Comparison of ENCODE assay signal across 24 cellular contexts in the genomic region with DNA sequence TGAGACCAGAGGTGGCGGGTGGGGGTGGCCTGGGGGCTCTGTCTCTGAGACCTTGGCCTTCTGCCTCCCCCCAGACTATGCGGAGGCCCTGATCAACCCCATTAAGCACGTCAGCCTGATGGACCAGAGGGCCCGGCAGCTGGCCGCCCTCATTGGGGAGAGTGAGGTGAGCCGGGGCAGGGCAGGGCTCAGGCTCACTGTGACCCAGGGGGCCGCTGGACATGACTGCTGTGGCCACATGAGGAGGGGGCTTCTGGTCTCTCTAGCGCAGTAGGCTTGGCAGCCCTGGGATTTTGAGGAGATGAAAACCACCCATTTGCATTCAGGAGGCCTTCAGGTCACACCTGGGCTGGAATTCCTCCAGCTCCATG. TPM values are rescaled to one million over a fixed set of nuclear protein-coding genes. Genes with fewer than 3 reads are reported as not detected.
DNase-seq lines count a peak whose midpoint lies in the region; ATAC-seq, FAIRE-seq and TF ChIP-seq lines count a peak whose summit lies in the region.
"Had no signal": no experiment of that assay in that cellular context is flagged by ENCODE, and none has a peak within 500 bp of the region (broad histone marks: within the 10 kb centered on the region; RNA-seq: fewer than 3 reads in every experiment).

No MANE protein-coding gene starts in this region.

- WGBS in smooth muscle cell (ENCODE audit: low lambda C conversion rate), result 93% methylated on average over 8 of the region's 8 CpGs

- dilution Hi-C loops in endothelial cell of umbilical vein (cut with MboI; ENCODE audit: extremely low pct_ligation_motif_present, low sequenced_read_pairs), result no loop called here

- peaks cover 5% of the 10 kb centered on the region for H3F3A ChIP-seq in smooth muscle cell (ENCODE audit: low read depth)

- intact Hi-C loops in endothelial cell of umbilical vein (cut with micrococcal nuclease), result loop anchor here (1.0 kb wide), 1 partner anchor 13 kb away; a partner anchor contains a TSS

- CTCF ChIA-PET in endothelial cell of umbilical vein (lab: Charles Lee), result interaction anchor here (0.9 to 2.7 kb wide), 5 partner anchors 13 to 91 kb away, joined by 3 to 24 read pairs (median 5); a partner anchor contains a TSS

- H3K27ac Mint-ChIP-seq in immature natural killer cell, result no peak overlapping the region
- H3K27ac Mint-ChIP-seq: B cell had no signal

- H3K9me1 ChIP-seq in endothelial cell of umbilical vein (replicated peaks; ENCODE audit: control insufficient read depth, extremely low read depth, insufficient read depth, low read length), result no peaks in the 10 kb centered on the region

- H3K79me2 ChIP-seq in endothelial cell of umbilical vein (ENCODE audit: control insufficient read depth, insufficient read depth, low read length) (no peaks in the 10 kb centered on the region), smooth muscle cell (ENCODE audit: low read depth) (no peaks in the 10 kb centered on the region)

- H3K27me3 Mint-ChIP-seq in immature natural killer cell (ENCODE audit: low read depth in 3 of 3), result peaks cover 0 to 10% (median 5%) of the 10 kb centered on the region in 3 donors
- H3K27me3 Mint-ChIP-seq: B cell; CD4-positive, CD25-positive, alpha-beta regulatory T cell had no signal

- ATAC-seq in GM21381 (IDR thresholded peaks at IDR 0.05; ENCODE audit: unreplicated experiment) (no peak), HG02981 (IDR thresholded peaks at IDR 0.05; ENCODE audit: unreplicated experiment) (no peak)
- ATAC-seq: HepG2 had no signal

- peak overlapping the region in 9 of 11 experiments; percentile 3 to 67 (median 31); a peak in 11 of 22 replicates for H3K27ac ChIP-seq in BLaER1 treated with 17β-estradiol and CSF1 and Interleukin-3, amounts not matched to agents 10 nM and 100 nM
- H3K27ac ChIP-seq in endothelial cell of umbilical vein (ENCODE audit: insufficient read depth, low read depth, low read length) (peak overlapping the region; percentile 83), smooth muscle cell (ENCODE audit: low read depth) (peak overlapping the region; percentile 44)
- H3K27ac ChIP-seq: A549, SJSA1 had no signal

- peaks cover 49 to 83% (median 71%) of the 10 kb centered on the region in 11 experiments for H3K36me3 ChIP-seq in BLaER1 treated with 17β-estradiol and CSF1 and Interleukin-3, amounts not matched to agents 10 nM and 100 nM
- peaks cover 83% of the 10 kb centered on the region for H3K36me3 ChIP-seq in NT2/D1 (ENCODE audit: insufficient read depth, insufficient read length, low read length)
- peaks cover 15 to 32% of the 10 kb centered on the region in 2 experiments for H3K36me3 ChIP-seq in endothelial cell of umbilical vein (ENCODE audit: control insufficient read depth in 2 of 2, extremely low read depth in 1 of 2, insufficient read depth in 2 of 2, low read length in 2 of 2)
- no peaks in the 10 kb centered on the region for H3K36me3 ChIP-seq in smooth muscle cell (ENCODE audit: low read depth)

- TF ChIP-seq POLR2A in endothelial cell of umbilical vein (IDR thresholded peaks at IDR 0.05; ENCODE audit: low read depth, low read length), result no peak

- H3K9ac ChIP-seq in BLaER1 treated with 17β-estradiol and CSF1 and Interleukin-3, amounts not matched to agents 10 nM and 100 nM, result peak overlapping the region in 10 of 11 experiments; percentile 5 to 67 (median 41); a peak in 15 of 22 replicates
- H3K9ac ChIP-seq in NT2/D1 (ENCODE audit: insufficient read length, low read depth), result peak overlapping the region; percentile 61
- no peak overlapping the region for H3K9ac ChIP-seq in endothelial cell of umbilical vein (replicated peaks; ENCODE audit: extremely low read depth, insufficient read depth, low read length)
- H3K9ac ChIP-seq in smooth muscle cell (ENCODE audit: low read depth), result no peak overlapping the region

- no peak for FAIRE-seq in endothelial cell of umbilical vein (lab: Jason Lieb, UNC)
- FAIRE-seq: A549, GM19239, HepG2 had no signal

- H3K4me3 ChIP-seq in BLaER1 treated with 17β-estradiol and CSF1 and Interleukin-3, amounts not matched to agents 10 nM and 100 nM, result no peak overlapping the region
- no peak overlapping the region for H3K4me3 ChIP-seq in NT2/D1 (ENCODE audit: insufficient read length, low read depth)
- no peak overlapping the region for H3K4me3 ChIP-seq in endothelial cell of umbilical vein (replicated peaks in 1 of 3; ENCODE audit: insufficient read depth in 1 of 3, low read depth in 1 of 3, low read length in 3 of 3)
- no peak overlapping the region for H3K4me3 ChIP-seq in smooth muscle cell
- H3K4me3 ChIP-seq: A549, Peyer's patch, SJSA1 had no signal

- DNase-seq in NT2/D1 (ENCODE audit: low read depth, low spot score) (no peak), endothelial cell of umbilical vein (ENCODE audit: low read depth, low spot score) (no peak), smooth muscle cell (lab: John Stamatoyannopoulos, UW; ENCODE audit: unreplicated experiment) (no peak), immature natural killer cell (no peak)
- DNase-seq: CD4-positive, CD25-positive, alpha-beta regulatory T cell; EL; GF-D8; HFFc6; KG1; NCI-H1092; NCI-H1436 treated with DMSO at 0.1 percent for 48 hours; NCI-H2171 treated with DMSO at 0.1 percent for 48 hours; NCI-H524 treated with DMSO at 0.1 percent for 48 hours; NCI-H82; Peyer's patch had no signal

- peaks cover 0 to 9% (median 4%) of the 10 kb centered on the region in 3 donors for H3K36me3 Mint-ChIP-seq in immature natural killer cell
- H3K36me3 Mint-ChIP-seq: CD4-positive, CD25-positive, alpha-beta regulatory T cell had no signal

- POLR2A ChIA-PET in endothelial cell of umbilical vein (lab: Charles Lee), result no interaction called here

- peaks cover 0 to 61% (median 0%) of the 10 kb centered on the region in 11 experiments; a peak in 7 of 22 replicates for H4K20me1 ChIP-seq in BLaER1 treated with 17β-estradiol and CSF1 and Interleukin-3, amounts not matched to agents 10 nM and 100 nM
- H4K20me1 ChIP-seq in endothelial cell of umbilical vein (replicated peaks; ENCODE audit: control insufficient read depth, extremely low read depth, insufficient read depth, low read length) (no peaks in the 10 kb centered on the region), smooth muscle cell (ENCODE audit: low read depth) (no peaks in the 10 kb centered on the region)

- H3K9me3 Mint-ChIP-seq in immature natural killer cell, result no peaks in the 10 kb centered on the region
- H3K9me3 Mint-ChIP-seq: CD4-positive, CD25-positive, alpha-beta regulatory T cell; H9; HFFc6 had no signal

- no peak overlapping the region for H2AFZ ChIP-seq in endothelial cell of umbilical vein (ENCODE audit: low read depth, low read length)
- H2AFZ ChIP-seq in smooth muscle cell (ENCODE audit: low read depth), result no peak overlapping the region

- peaks cover 61 to 72% (median 66%) of the 10 kb centered on the region in 10 experiments for H3K4me1 ChIP-seq in BLaER1 treated with 17β-estradiol and CSF1 and Interleukin-3, amounts not matched to agents 10 nM and 100 nM
- H3K4me1 ChIP-seq in NT2/D1 (ENCODE audit: insufficient read depth, insufficient read length), result peaks cover 27% of the 10 kb centered on the region
- peaks cover 42% of the 10 kb centered on the region for H3K4me1 ChIP-seq in endothelial cell of umbilical vein (ENCODE audit: control insufficient read depth, extremely low read depth, insufficient read depth, low read length)
- peaks cover 6% of the 10 kb centered on the region for H3K4me1 ChIP-seq in smooth muscle cell (ENCODE audit: low read depth)

- no peaks in the 10 kb centered on the region for H3K9me3 ChIP-seq in BLaER1 treated with 17β-estradiol and CSF1 and Interleukin-3, amounts not matched to agents 10 nM and 100 nM (replicated peaks in 1 of 11)
- no peaks in the 10 kb centered on the region for H3K9me3 ChIP-seq in NT2/D1 (ENCODE audit: insufficient read depth, low read length)
- no peaks in the 10 kb centered on the region for H3K9me3 ChIP-seq in endothelial cell of umbilical vein (replicated peaks; ENCODE audit: control insufficient read depth, insufficient read depth, low read length)
- H3K9me3 ChIP-seq in smooth muscle cell (replicated peaks; ENCODE audit: low read depth), result no peaks in the 10 kb centered on the region
- H3K9me3 ChIP-seq: A549, Peyer's patch, SJSA1 had no signal

- no peak for TF ChIP-seq CTCF in endothelial cell of umbilical vein (IDR thresholded peaks at IDR 0.05; ENCODE audit: extremely low read depth in 1 of 2, insufficient read depth in 1 of 2, low read depth in 1 of 2, low read length in 2 of 2)
- TF ChIP-seq CTCF in smooth muscle cell (IDR thresholded peaks at IDR 0.05; ENCODE audit: borderline replicate concordance, insufficient read depth, poor library complexity, severe bottlenecking), result no peak

- H3K4me2 ChIP-seq in BLaER1 treated with 17β-estradiol and CSF1 and Interleukin-3, amounts not matched to agents 10 nM and 100 nM, result peak overlapping the region; percentile 19 to 91 (median 64); a peak in 19 of 22 replicates
- H3K4me2 ChIP-seq in endothelial cell of umbilical vein (ENCODE audit: insufficient read depth, low read length) (no peak overlapping the region), smooth muscle cell (no peak overlapping the region)
- H3K4me2 ChIP-seq: A549 had no signal

- no peak overlapping the region for H3K4me3 Mint-ChIP-seq in immature natural killer cell
- H3K4me3 Mint-ChIP-seq: B cell, H9, HFFc6 had no signal

- BruUV-seq in endothelial cell of umbilical vein (replicated peaks; lab: Mats Ljungman, UMichigan), result no TSS peak

- H3K27me3 ChIP-seq in BLaER1 treated with 17β-estradiol and CSF1 and Interleukin-3, amounts not matched to agents 10 nM and 100 nM, result no peaks in the 10 kb centered on the region
- H3K27me3 ChIP-seq in NT2/D1 (ENCODE audit: insufficient read depth, insufficient read length) (no peaks in the 10 kb centered on the region), endothelial cell of umbilical vein (ENCODE audit: control insufficient read depth in 2 of 2, insufficient read depth in 2 of 2, low read length in 2 of 2) (no peaks in the 10 kb centered on the region), smooth muscle cell (ENCODE audit: low read depth) (no peaks in the 10 kb centered on the region)
- H3K27me3 ChIP-seq: Peyer's patch, SJSA1 had no signal

- peaks cover 16 to 18% of the 10 kb centered on the region in 2 donors for H3K4me1 Mint-ChIP-seq in immature natural killer cell

RNA-seq across cellular contexts. Expression of a gene that starts 12.6 kb away (rescaled TPM):
- total RNA-seq in endothelial cell of umbilical vein, result 60.4 and 61.1 TPM in 2 replicates
- 32.3 and 33.3 TPM in 2 replicates for polyA plus RNA-seq in endothelial cell of umbilical vein
- 28.0 and 30.0 TPM in 2 replicates for polyA plus RNA-seq in endothelial cell of umbilical vein (2011; cell fraction: cytosol; rRNA removed)
- 82.7 and 91.6 TPM in 2 replicates for polyA plus RNA-seq in endothelial cell of umbilical vein (2011; cell fraction: nucleus; rRNA removed)
- 35.6 and 50.8 TPM in 2 replicates for polyA plus RNA-seq in endothelial cell of umbilical vein (2012)
- polyA minus RNA-seq in endothelial cell of umbilical vein, result 28.2 and 34.7 TPM in 2 replicates
- 36.9 TPM for polyA minus RNA-seq in endothelial cell of umbilical vein (2011; cell fraction: cytosol; rRNA and poly(A)+ RNA removed)
- 22.8 and 37.1 TPM in 2 replicates for polyA minus RNA-seq in endothelial cell of umbilical vein (2011; cell fraction: nucleus; rRNA and poly(A)+ RNA removed)
- 15.0 and 17.1 TPM in 2 replicates for total RNA-seq in smooth muscle cell
- 14.8 and 15.6 TPM in 2 replicates for polyA plus RNA-seq in smooth muscle cell
- polyA plus RNA-seq in immature natural killer cell, result under 1 TPM in 2 of 3 donors, not detected in 1; 0.33 to 0.49 TPM

RNA-seq across cellular contexts. Expression of a gene that starts 17.2 kb away (rescaled TPM):
- 431 TPM in 2 replicates for total RNA-seq in endothelial cell of umbilical vein
- polyA plus RNA-seq in endothelial cell of umbilical vein, result 308 and 320 TPM in 2 replicates
- polyA plus RNA-seq in endothelial cell of umbilical vein (2011; cell fraction: cytosol; rRNA removed), result 343 and 404 TPM in 2 replicates
- 151 and 155 TPM in 2 replicates for polyA plus RNA-seq in endothelial cell of umbilical vein (2011; cell fraction: nucleus; rRNA removed)
- 414 and 432 TPM in 2 replicates for polyA plus RNA-seq in endothelial cell of umbilical vein (2012)
- 107 and 116 TPM in 2 replicates for polyA minus RNA-seq in endothelial cell of umbilical vein
- 105 TPM for polyA minus RNA-seq in endothelial cell of umbilical vein (2011; cell fraction: cytosol; rRNA and poly(A)+ RNA removed)
- 17.3 and 29.0 TPM in 2 replicates for polyA minus RNA-seq in endothelial cell of umbilical vein (2011; cell fraction: nucleus; rRNA and poly(A)+ RNA removed)
- total RNA-seq in smooth muscle cell, result 213 and 242 TPM in 2 replicates
- 530 and 589 TPM in 2 replicates for polyA plus RNA-seq in smooth muscle cell
- polyA plus RNA-seq in immature natural killer cell, result 10 to 100 TPM; 16.6 to 34.9 (median 33.3) TPM

RNA-seq across cellular contexts. Expression of a gene that starts 20.5 kb away (rescaled TPM):
- total RNA-seq in endothelial cell of umbilical vein (61.6 and 65.3 TPM in 2 replicates), smooth muscle cell (48.7 and 65.8 TPM in 2 replicates)
- polyA plus RNA-seq in endothelial cell of umbilical vein (88.0 and 100 TPM in 2 replicates), smooth muscle cell (117 and 126 TPM in 2 replicates), immature natural killer cell (10 to 100 TPM; 67.7 to 87.5 (median 77.3) TPM)
- 60.3 and 86.4 TPM in 2 replicates for polyA plus RNA-seq in endothelial cell of umbilical vein (2011; cell fraction: cytosol; rRNA removed)
- 21.1 and 25.9 TPM in 2 replicates for polyA plus RNA-seq in endothelial cell of umbilical vein (2011; cell fraction: nucleus; rRNA removed)
- polyA plus RNA-seq in endothelial cell of umbilical vein (2012), result 45.1 and 63.2 TPM in 2 replicates
- 12.9 and 14.2 TPM in 2 replicates for polyA minus RNA-seq in endothelial cell of umbilical vein
- 4.3 TPM for polyA minus RNA-seq in endothelial cell of umbilical vein (2011; cell fraction: cytosol; rRNA and poly(A)+ RNA removed)
- polyA minus RNA-seq in endothelial cell of umbilical vein (2011; cell fraction: nucleus; rRNA and poly(A)+ RNA removed), result 2.9 and 9.7 TPM in 2 replicates

RNA-seq across cellular contexts. Expression of a gene that starts 21.7 kb away (rescaled TPM):
- total RNA-seq in endothelial cell of umbilical vein, result 42.5 and 46.0 TPM in 2 replicates
- 40.9 and 56.8 TPM in 2 replicates for polyA plus RNA-seq in endothelial cell of umbilical vein
- 20.5 and 26.1 TPM in 2 replicates for polyA plus RNA-seq in endothelial cell of umbilical vein (2011; cell fraction: cytosol; rRNA removed)
- polyA plus RNA-seq in endothelial cell of umbilical vein (2011; cell fraction: nucleus; rRNA removed), result 43.2 and 49.1 TPM in 2 replicates
- 33.6 and 41.2 TPM in 2 replicates for polyA plus RNA-seq in endothelial cell of umbilical vein (2012)
- polyA minus RNA-seq in endothelial cell of umbilical vein, result 19.0 and 20.2 TPM in 2 replicates
- 29.9 TPM for polyA minus RNA-seq in endothelial cell of umbilical vein (2011; cell fraction: cytosol; rRNA and poly(A)+ RNA removed)
- 12.8 and 13.2 TPM in 2 replicates for polyA minus RNA-seq in endothelial cell of umbilical vein (2011; cell fraction: nucleus; rRNA and poly(A)+ RNA removed)
- 17.3 and 19.6 TPM in 2 replicates for total RNA-seq in smooth muscle cell
- 63.6 and 69.0 TPM in 2 replicates for polyA plus RNA-seq in smooth muscle cell
- 10 to 100 TPM in 1 of 3 donors, 1 to 10 TPM in 2; 6.9 to 11.6 (median 7.4) TPM for polyA plus RNA-seq in immature natural killer cell

RNA-seq across cellular contexts. Expression of a gene that starts 23.0 kb away (rescaled TPM):
- 48.4 and 48.5 TPM in 2 replicates for total RNA-seq in endothelial cell of umbilical vein
- 63.1 and 74.4 TPM in 2 replicates for polyA plus RNA-seq in endothelial cell of umbilical vein
- polyA plus RNA-seq in endothelial cell of umbilical vein (2011; cell fraction: cytosol; rRNA removed), result 54.7 and 75.6 TPM in 2 replicates
- polyA plus RNA-seq in endothelial cell of umbilical vein (2011; cell fraction: nucleus; rRNA removed), result 24.9 and 27.9 TPM in 2 replicates
- 56.7 and 88.3 TPM in 2 replicates for polyA plus RNA-seq in endothelial cell of umbilical vein (2012)
- polyA minus RNA-seq in endothelial cell of umbilical vein, result 25.3 and 28.2 TPM in 2 replicates
- 36.4 TPM for polyA minus RNA-seq in endothelial cell of umbilical vein (2011; cell fraction: cytosol; rRNA and poly(A)+ RNA removed)
- polyA minus RNA-seq in endothelial cell of umbilical vein (2011; cell fraction: nucleus; rRNA and poly(A)+ RNA removed), result 4.2 and 7.5 TPM in 2 replicates
- 31.0 and 51.3 TPM in 2 replicates for total RNA-seq in smooth muscle cell
- polyA plus RNA-seq in smooth muscle cell, result 231 and 246 TPM in 2 replicates
- 100 to 1,000 TPM; 110 to 142 (median 130) TPM for polyA plus RNA-seq in immature natural killer cell

Comparison
In these comparisons a context has a peak if more than half of its experiments do, and no peak if none do; other contexts are left out.
1. H3K27ac ChIP-seq: peak in every context shown above with its lines; median percentile 83 in endothelial cell of umbilical vein; 44 in smooth muscle cell; 31 in BLaER1 treated with 17β-estradiol and CSF1 and Interleukin-3, amounts not matched to agents 10 nM and 100 nM.
2. H3K4me2 ChIP-seq: peak in BLaER1 treated with 17β-estradiol and CSF1 and Interleukin-3, amounts not matched to agents 10 nM and 100 nM (11 of 11); none in endothelial cell of umbilical vein (single experiment) and smooth muscle cell (single experiment).
3. H3K9ac ChIP-seq: peak in BLaER1 treated with 17β-estradiol and CSF1 and Interleukin-3, amounts not matched to agents 10 nM and 100 nM (10 of 11) and NT2/D1 (single experiment); none in endothelial cell of umbilical vein (single experiment) and smooth muscle cell (single experiment).
4. RNA of a gene that starts 12.6 kb away (polyA plus RNA-seq): 28.0 to 91.6 TPM in endothelial cell of umbilical vein and 14.8 to 15.6 TPM in smooth muscle cell; 0.33 to 0.49 TPM in immature natural killer cell; every median in the first group is over 10 times any median in the second.